Comparison of ENCODE assay signal across 9 cellular contexts in the genomic region with DNA sequence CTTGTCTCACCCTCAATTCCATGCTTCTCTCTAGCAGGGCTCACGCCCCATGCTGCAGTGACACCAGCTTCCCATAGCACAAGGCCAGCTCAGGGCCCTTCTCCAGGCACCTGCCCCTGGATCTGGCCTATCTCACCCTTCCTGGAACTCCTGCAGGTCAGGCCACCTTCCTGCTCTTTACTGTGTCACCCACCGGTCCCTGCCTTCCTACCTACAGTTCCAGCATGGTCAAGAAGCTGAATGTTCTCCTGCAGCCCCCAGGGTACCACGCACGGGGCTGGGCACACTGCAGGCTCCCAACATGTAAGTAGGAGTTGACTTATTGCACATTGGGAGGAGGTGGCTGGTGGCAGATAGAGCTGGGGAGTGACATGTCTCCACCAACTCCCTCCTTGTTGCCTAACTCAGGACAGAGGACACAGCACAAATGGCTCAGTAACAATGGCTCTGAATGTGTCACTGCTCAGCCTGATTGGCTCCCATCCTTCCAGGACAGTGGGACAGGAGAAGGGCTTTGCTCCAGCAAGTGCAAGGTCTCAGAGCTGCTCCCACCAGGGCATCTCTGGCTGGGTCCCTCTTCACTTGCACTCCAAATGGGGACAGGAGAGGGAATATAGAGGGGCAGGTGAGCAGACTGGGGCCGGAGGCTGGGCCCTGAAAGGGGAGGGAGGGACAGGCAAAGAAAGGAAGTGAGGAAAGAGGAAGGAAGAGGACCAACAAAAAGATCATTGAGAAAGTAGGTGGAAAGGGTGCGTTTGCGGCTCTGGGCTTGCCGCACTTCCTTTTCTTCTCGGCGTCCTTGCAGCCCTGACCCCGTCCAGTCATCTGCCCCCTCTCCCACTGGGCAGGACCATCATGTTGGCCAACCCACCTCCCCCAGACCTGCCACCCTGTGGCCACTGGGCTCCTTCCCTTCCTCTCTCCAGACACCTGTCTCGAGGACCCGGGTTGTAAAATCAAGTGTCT. TPM values are rescaled to one million over a fixed set of nuclear protein-coding genes. Genes with fewer than 3 reads are reported as not detected.
DNase-seq lines count a peak whose midpoint lies in the region; ATAC-seq and TF ChIP-seq lines count a peak whose summit lies in the region.
"Had no signal": no experiment of that assay in that cellular context is flagged by ENCODE, and none has a peak within 500 bp of the region (broad histone marks: within the 10 kb centered on the region; RNA-seq: fewer than 3 reads in every experiment).

No MANE protein-coding gene starts in this region.

- in situ Hi-C loops in G401 (cut with HindIII; ENCODE audit: low sequenced_read_pairs): no loop called here

- H3K27ac Mint-ChIP-seq in activated naive CD4-positive, alpha-beta T cell treated with anti-CD3 and anti-CD28 coated beads for 36 hours: peak overlapping the region; percentile 81
- peak overlapping the region; percentile 67 for H3K27ac Mint-ChIP-seq in activated CD4-positive, alpha-beta memory T cell treated with anti-CD3 and anti-CD28 coated beads for 36 hours

- POLR2A ChIA-PET in activated CD4-positive, alpha-beta memory T cell treated with anti-CD3 and anti-CD28 coated beads for 36 hours (lab: Charles Lee): interaction anchor here (0.8 kb wide), 1 partner anchor 14 kb away, joined by 3 read pairs; the partner anchor contains the start of gene ITPRIP

- H3K27me3 Mint-ChIP-seq in activated naive CD4-positive, alpha-beta T cell treated with anti-CD3 and anti-CD28 coated beads for 36 hours (ENCODE audit: low read depth): no peaks in the 10 kb centered on the region
- H3K27me3 Mint-ChIP-seq in activated CD4-positive, alpha-beta memory T cell treated with anti-CD3 and anti-CD28 coated beads for 36 hours: no peaks in the 10 kb centered on the region

- no peaks in the 10 kb centered on the region for H3K27me3 ChIP-seq in right atrium auricular region
- no peaks in the 10 kb centered on the region for H3K27me3 ChIP-seq in upper lobe of right lung

- CTCF ChIA-PET in activated naive CD4-positive, alpha-beta T cell treated with anti-CD3 and anti-CD28 coated beads for 36 hours (lab: Charles Lee): interaction anchor here (1.3 to 11.4 kb wide), 4 partner anchors 18 to 49 kb away, joined by 4 to 63 read pairs (median 6); no protein-coding TSS in a partner anchor
- CTCF ChIA-PET in activated CD4-positive, alpha-beta memory T cell treated with anti-CD3 and anti-CD28 coated beads for 36 hours (lab: Charles Lee): interaction anchor here (0.7 to 4.0 kb wide), 4 partner anchors 14 to 27 kb away, joined by 3 to 39 read pairs (median 3); partner anchors contain the start of gene ITPRIP

- DNase-seq in activated naive CD4-positive, alpha-beta T cell treated with anti-CD3 and anti-CD28 coated beads for 36 hours: peak; percentile 34
- DNase-seq in activated naive CD4-positive, alpha-beta T cell treated with Interleukin-2 at 50 U/mL for 16 hours: no peak
- peak; percentile 28 for DNase-seq in activated CD4-positive, alpha-beta memory T cell treated with anti-CD3 and anti-CD28 coated beads for 36 hours
- DNase-seq in right atrium auricular region (ENCODE audit: low spot score) (no peak), upper lobe of right lung (peak; percentile 84), NCI-H1048 (lab: John Stamatoyannopoulos, UW) (no peak), NCI-H1436 (lab: John Stamatoyannopoulos, UW) (no peak), G401 (ENCODE audit: low spot score) (no peak)
- DNase-seq: central memory CD4-positive, alpha-beta T cell had no signal

- H3K4me3 ChIP-seq in right atrium auricular region (no peak overlapping the region), upper lobe of right lung (no peak overlapping the region)

- H3K36me3 ChIP-seq in right atrium auricular region: peaks cover 25% of the 10 kb centered on the region
- no peaks in the 10 kb centered on the region for H3K36me3 ChIP-seq in upper lobe of right lung

- H3K27ac ChIP-seq in right atrium auricular region (peak overlapping the region; percentile 99 to 100), upper lobe of right lung (peak overlapping the region; percentile 91)

- H3K4me3 Mint-ChIP-seq in activated naive CD4-positive, alpha-beta T cell treated with anti-CD3 and anti-CD28 coated beads for 36 hours: peak overlapping the region; percentile 62
- peak overlapping the region; percentile 4 for H3K4me3 Mint-ChIP-seq in activated CD4-positive, alpha-beta memory T cell treated with anti-CD3 and anti-CD28 coated beads for 36 hours

- ATAC-seq in upper lobe of right lung: peak; percentile 53

- H3K4me1 ChIP-seq in right atrium auricular region (peaks cover 0 to 100% of the 10 kb centered on the region in 2 donors), upper lobe of right lung (peaks cover 100% of the 10 kb centered on the region)

- no peaks in the 10 kb centered on the region for H3K9me3 ChIP-seq in right atrium auricular region
- no peaks in the 10 kb centered on the region for H3K9me3 ChIP-seq in upper lobe of right lung

- TF ChIP-seq CTCF in right atrium auricular region (IDR thresholded peaks at IDR 0.05) (peak in 1 of 2 donors; percentile 26), upper lobe of right lung (IDR thresholded peaks at IDR 0.05) (no peak)

- intact Hi-C loops in activated naive CD4-positive, alpha-beta T cell treated with anti-CD3 and anti-CD28 coated beads for 36 hours (cut with micrococcal nuclease): loop anchor here (2.0 kb wide), 1 partner anchor 15 kb away; the partner anchor contains the start of gene ITPRIP
- intact Hi-C loops in activated CD4-positive, alpha-beta memory T cell treated with anti-CD3 and anti-CD28 coated beads for 36 hours (cut with micrococcal nuclease): loop anchor here (2.0 kb wide), 1 partner anchor 15 kb away; the partner anchor contains the start of gene ITPRIP
- intact Hi-C loops in upper lobe of right lung (cut with DNase I): no loop called here

- no peaks in the 10 kb centered on the region for H3K9me3 Mint-ChIP-seq in activated naive CD4-positive, alpha-beta T cell treated with anti-CD3 and anti-CD28 coated beads for 36 hours
- H3K9me3 Mint-ChIP-seq in activated CD4-positive, alpha-beta memory T cell treated with anti-CD3 and anti-CD28 coated beads for 36 hours: no peaks in the 10 kb centered on the region

- H3K36me3 Mint-ChIP-seq in activated naive CD4-positive, alpha-beta T cell treated with anti-CD3 and anti-CD28 coated beads for 36 hours (ENCODE audit: low read depth): peaks cover 18% of the 10 kb centered on the region
- H3K36me3 Mint-ChIP-seq in activated CD4-positive, alpha-beta memory T cell treated with anti-CD3 and anti-CD28 coated beads for 36 hours: peaks cover 13% of the 10 kb centered on the region

- peaks cover 98% of the 10 kb centered on the region for H3K4me1 Mint-ChIP-seq in activated naive CD4-positive, alpha-beta T cell treated with anti-CD3 and anti-CD28 coated beads for 36 hours (ENCODE audit: low read depth)
- peaks cover 93% of the 10 kb centered on the region for H3K4me1 Mint-ChIP-seq in activated CD4-positive, alpha-beta memory T cell treated with anti-CD3 and anti-CD28 coated beads for 36 hours (ENCODE audit: low read depth)

RNA-seq across cellular contexts. Expression of gene ITPRIP, which starts 14.3 kb away (rescaled TPM):
- total RNA-seq in activated naive CD4-positive, alpha-beta T cell treated with anti-CD3 and anti-CD28 coated beads for 36 hours: 10 to 100 TPM; 24.5 to 25.3 TPM
- total RNA-seq in activated CD4-positive, alpha-beta memory T cell treated with anti-CD3 and anti-CD28 coated beads for 36 hours: 10 to 100 TPM; 15.6 to 16.6 TPM
- total RNA-seq in right atrium auricular region (10 to 100 TPM; 56.2 to 62.5 TPM), upper lobe of right lung (34.4 TPM)
- total RNA-seq in G401 (2014; rRNA removed; shearing (Covaris generic)): 4.8 and 6.4 TPM in 2 replicates

RNA-seq across cellular contexts. Expression of gene CFAP58, which starts 29.6 kb away (rescaled TPM):
- total RNA-seq in activated naive CD4-positive, alpha-beta T cell treated with anti-CD3 and anti-CD28 coated beads for 36 hours: under 1 TPM; 0.59 to 0.86 TPM
- under 1 TPM; 0.31 to 0.88 TPM for total RNA-seq in activated CD4-positive, alpha-beta memory T cell treated with anti-CD3 and anti-CD28 coated beads for 36 hours
- total RNA-seq in right atrium auricular region (1 to 10 TPM; 3.5 to 4.8 TPM), upper lobe of right lung (0.14 TPM)
- total RNA-seq in G401 (2014; rRNA removed; shearing (Covaris generic)): 0.37 and 2.0 TPM in 2 replicates

RNA-seq across cellular contexts. Expression of gene GSTO2, which starts 55.0 kb away (rescaled TPM):
- 1 to 10 TPM; 3.0 to 3.6 TPM for total RNA-seq in activated naive CD4-positive, alpha-beta T cell treated with anti-CD3 and anti-CD28 coated beads for 36 hours
- 1 to 10 TPM; 2.3 to 2.6 TPM for total RNA-seq in activated CD4-positive, alpha-beta memory T cell treated with anti-CD3 and anti-CD28 coated beads for 36 hours
- total RNA-seq in right atrium auricular region: under 1 TPM; 0.55 to 0.63 TPM
- total RNA-seq in upper lobe of right lung: 9.1 TPM
- 16.6 and 37.4 TPM in 2 replicates for total RNA-seq in G401 (2014; rRNA removed; shearing (Covaris generic))

Comparison
In these comparisons a context has a peak if more than half of its experiments do, and no peak if none do; other contexts are left out.
1. DNase-seq: peak in activated naive CD4-positive, alpha-beta T cell treated with anti-CD3 and anti-CD28 coated beads for 36 hours (single experiment), activated CD4-positive, alpha-beta memory T cell treated with anti-CD3 and anti-CD28 coated beads for 36 hours (single experiment) and upper lobe of right lung (single experiment); none in activated naive CD4-positive, alpha-beta T cell treated with Interleukin-2 at 50 U/mL for 16 hours (single experiment), right atrium auricular region (single experiment), NCI-H1048 (single experiment), NCI-H1436 (single experiment) and G401 (single experiment).